9 cellular contexts compared by ENCODE assay signal in genomic region chr17:17191346-17191792, GRCh38. TPM values are rescaled to one million over a fixed set of nuclear protein-coding genes. Genes with fewer than 3 reads are reported as not detected.
A peak's percentile ranks its signal among the peaks of the same experiment; 100 is the strongest.
DNase-seq lines count a peak whose midpoint lies in the region; TF ChIP-seq lines count a peak whose summit lies in the region.
"Had no signal": no experiment of that assay in that cellular context is flagged by ENCODE, and none has a peak within 500 bp of the region (broad histone marks: within the 10 kb centered on the region; RNA-seq: fewer than 3 reads in every experiment).

No MANE protein-coding gene starts in this region.

- peaks cover 40% of the 10 kb centered on the region for H3K4me1 ChIP-seq in SJSA1 (replicated peaks)
- H3K4me1 ChIP-seq in prostate gland (replicated peaks) = peaks cover 4% of the 10 kb centered on the region

- H3K9me3 ChIP-seq in SJSA1 (replicated peaks) (no peaks in the 10 kb centered on the region), prostate gland (no peaks in the 10 kb centered on the region)

- 60% methylated on average over 11 of the region's 11 CpGs for WGBS in prostate gland

- DNase-seq in BJ (ENCODE audit: low read depth) = peak; percentile 75
- peak; percentile 75 to 77 for DNase-seq in SJSA1 (ENCODE audit: low read depth in 1 of 2, low spot score in 2 of 2)
- peak; percentile 76 for DNase-seq in fibroblast of pulmonary artery (ENCODE audit: low read depth)
- DNase-seq in prostate gland (ENCODE audit: low spot score) = no peak
- DNase-seq in activated CD8-positive, alpha-beta memory T cell treated with anti-CD3 and anti-CD28 coated beads, Interleukin-2, amount 50 U/mL, for 4 hours = no peak
- no peak for DNase-seq in stimulated activated naive CD4-positive, alpha-beta T cell treated with Interleukin-2 at 50 U/mL for 16 hours (lab: John Stamatoyannopoulos, UW)
- DNase-seq in ureter (ENCODE audit: low spot score) = no peak
- no peak for DNase-seq in NCI-H345 treated with DMSO at 0.1 percent for 48 hours (lab: John Stamatoyannopoulos, UW; ENCODE audit: unreplicated experiment)
- DNase-seq: Calu3 had no signal

- CTCF ChIA-PET in BJ (lab: Yijun Ruan, JAX) = interaction anchor here (1.1 to 1.7 kb wide), 3 partner anchors 9 to 189 kb away, joined by 3 to 5 read pairs (median 4); no protein-coding TSS in a partner anchor

- no peak for TF ChIP-seq POLR2A in prostate gland (IDR thresholded peaks at IDR 0.05)

- TF ChIP-seq CTCF in BJ (IDR thresholded peaks at IDR 0.05; ENCODE audit: insufficient read depth, low read depth, low read length) (no peak), fibroblast of pulmonary artery (IDR thresholded peaks at IDR 0.05; ENCODE audit: low read length, missing control alignments) (no peak), prostate gland (IDR thresholded peaks at IDR 0.05) (no peak)

- peak overlapping the region; percentile 16 for H3K27ac ChIP-seq in SJSA1
- H3K27ac ChIP-seq in prostate gland = peak overlapping the region; percentile 44 to 62

- no peak overlapping the region for H3K4me3 ChIP-seq in BJ (ENCODE audit: low read depth, low read length)
- H3K4me3 ChIP-seq in SJSA1 = no peak overlapping the region
- no peak overlapping the region for H3K4me3 ChIP-seq in fibroblast of pulmonary artery (replicated peaks; ENCODE audit: low read depth, low read length)
- no peak overlapping the region for H3K4me3 ChIP-seq in prostate gland

- intact Hi-C loops in prostate gland (cut with DNase I) = no loop called here

- H3K27me3 ChIP-seq in BJ (ENCODE audit: control insufficient read depth, insufficient read depth, low read length) (no peaks in the 10 kb centered on the region), SJSA1 (replicated peaks) (no peaks in the 10 kb centered on the region; the same call in 1 of the 2 replicates), prostate gland (replicated peaks; ENCODE audit: insufficient read depth) (no peaks in the 10 kb centered on the region)

- H3K36me3 ChIP-seq in BJ (ENCODE audit: control insufficient read depth, insufficient read depth, low read length) (peaks cover 6% of the 10 kb centered on the region), SJSA1 (peaks cover 30% of the 10 kb centered on the region), prostate gland (no peaks in the 10 kb centered on the region)

- POLR2A ChIA-PET in BJ (lab: Charles Lee) = no interaction called here

RNA-seq across cellular contexts. Expression of gene PLD6, which starts 14.8 kb away (rescaled TPM):
- polyA plus RNA-seq in BJ (2011; rRNA removed) = 1.5 TPM in 2 replicates
- polyA minus RNA-seq in BJ (2011; rRNA and poly(A)+ RNA removed) = 1.00 and 1.3 TPM in 2 replicates
- 1.0 and 1.1 TPM in 2 replicates for total RNA-seq in SJSA1 (2014; rRNA removed; shearing (Covaris generic))
- total RNA-seq in prostate gland (10 to 100 TPM in 1 of 2 donors, 1 to 10 TPM in 1; 9.5 to 26.4 TPM), ureter (4.9 TPM)

RNA-seq across cellular contexts. Expression of gene FLCN, which starts 45.6 kb away (rescaled TPM):
- 12.4 and 15.4 TPM in 2 replicates for polyA plus RNA-seq in BJ (2011; rRNA removed)
- polyA minus RNA-seq in BJ (2011; rRNA and poly(A)+ RNA removed) = 21.2 and 26.5 TPM in 2 replicates
- total RNA-seq in SJSA1 (2014; rRNA removed; shearing (Covaris generic)) = 14.3 and 18.6 TPM in 2 replicates
- 100 to 1,000 TPM in 1 of 2 donors, 10 to 100 TPM in 1; 43.8 to 125 TPM for total RNA-seq in prostate gland
- total RNA-seq in ureter = 59.8 TPM

Comparison
In these comparisons a context has a peak if more than half of its experiments do, and no peak if none do; other contexts are left out.
1. DNase-seq: peak in BJ (single experiment), SJSA1 (2 of 2) and fibroblast of pulmonary artery (single experiment); none in prostate gland (single experiment), activated CD8-positive, alpha-beta memory T cell treated with anti-CD3 and anti-CD28 coated beads, Interleukin-2, amount 50 U/mL, for 4 hours (single experiment), stimulated activated naive CD4-positive, alpha-beta T cell treated with Interleukin-2 at 50 U/mL for 16 hours (single experiment), ureter (single experiment) and NCI-H345 treated with DMSO at 0.1 percent for 48 hours (single experiment).